In genomic region chr2:27664622-27665363, GRCh38 we compare ENCODE assay signal across 10 cellular contexts. TPM values are rescaled to one million over a fixed set of nuclear protein-coding genes. Genes with fewer than 3 reads are reported as not detected.
DNase-seq lines count a peak whose midpoint lies in the region; ATAC-seq, FAIRE-seq and TF ChIP-seq lines count a peak whose summit lies in the region.
"Had no signal": no experiment of that assay in that cellular context is flagged by ENCODE, and none has a peak within 500 bp of the region (broad histone marks: within the 10 kb centered on the region; RNA-seq: fewer than 3 reads in every experiment).

No MANE protein-coding gene starts in this region.

- peak overlapping the region; percentile 86 for H3K4me2 ChIP-seq in astrocyte (ENCODE audit: low read length)

- TF ChIP-seq EP300 in upper lobe of left lung (IDR thresholded peaks at IDR 0.05): no peak

- no peak for TF ChIP-seq CTCF in cardiac muscle cell (IDR thresholded peaks at IDR 0.05; ENCODE audit: low read depth, low read length)
- no peak for TF ChIP-seq CTCF in astrocyte (IDR thresholded peaks at IDR 0.05; ENCODE audit: insufficient read depth, low read depth, low read length)
- no peak for TF ChIP-seq CTCF in lung (IDR thresholded peaks at IDR 0.05; ENCODE audit: control extremely low read depth, extremely low read depth)
- no peak for TF ChIP-seq CTCF in upper lobe of left lung (IDR thresholded peaks at IDR 0.05)
- no peak for TF ChIP-seq CTCF in D721Med (IDR thresholded peaks at IDR 0.05; ENCODE audit: insufficient read depth, missing control alignments)

- peaks cover 55% of the 10 kb centered on the region for H3K79me2 ChIP-seq in astrocyte (ENCODE audit: insufficient read depth, low read length)

- FAIRE-seq in astrocyte (lab: Jason Lieb, UNC): no peak
- FAIRE-seq in D721Med (lab: Jason Lieb, UNC): no peak
- FAIRE-seq: G401.6 had no signal

- peaks cover 18% of the 10 kb centered on the region for H3K4me1 Mint-ChIP-seq in astrocyte (ENCODE audit: low read depth, unreplicated experiment)

- no peaks in the 10 kb centered on the region for H3K36me3 Mint-ChIP-seq in astrocyte (ENCODE audit: low read depth, unreplicated experiment)

- H3K9me3 Mint-ChIP-seq in astrocyte (ENCODE audit: unreplicated experiment): no peaks in the 10 kb centered on the region

- peaks cover 36% of the 10 kb centered on the region for H3K36me3 ChIP-seq in cardiac muscle cell
- H3K36me3 ChIP-seq in astrocyte (ENCODE audit: insufficient read depth, low read length): peaks cover 19% of the 10 kb centered on the region
- H3K36me3 ChIP-seq in lung (ENCODE audit: control insufficient read depth in 2 of 2, insufficient read depth in 2 of 2, low read length in 2 of 2): peaks cover 14 to 18% of the 10 kb centered on the region in 2 donors
- peaks cover 13 to 49% (median 36%) of the 10 kb centered on the region in 4 donors for H3K36me3 ChIP-seq in upper lobe of left lung

- H3K4me1 ChIP-seq in cardiac muscle cell (ENCODE audit: low read depth): peaks cover 19% of the 10 kb centered on the region
- peaks cover 23% of the 10 kb centered on the region for H3K4me1 ChIP-seq in astrocyte (ENCODE audit: insufficient read depth, low read length)
- peaks cover 4 to 11% of the 10 kb centered on the region in 2 donors for H3K4me1 ChIP-seq in lung (ENCODE audit: control insufficient read depth in 2 of 2, insufficient read depth in 2 of 2, low read length in 2 of 2)
- peaks cover 23 to 35% (median 29%) of the 10 kb centered on the region in 4 donors for H3K4me1 ChIP-seq in upper lobe of left lung

- TF ChIP-seq POLR2A in upper lobe of left lung (IDR thresholded peaks at IDR 0.05): no peak

- no peak overlapping the region for H3K27ac Mint-ChIP-seq in astrocyte (ENCODE audit: unreplicated experiment)

- intact Hi-C loops in left ventricle myocardium superior (cut with micrococcal nuclease): no loop called here

- ATAC-seq in left ventricle myocardium superior: no peak
- ATAC-seq in lung (ENCODE audit: insufficient read depth, low FRiP score): no peak
- no peak for ATAC-seq in upper lobe of left lung (ENCODE audit: low FRiP score in 2 of 2)

- H3K27me3 ChIP-seq in cardiac muscle cell: no peaks in the 10 kb centered on the region
- no peaks in the 10 kb centered on the region for H3K27me3 ChIP-seq in astrocyte (ENCODE audit: insufficient read depth, low read length)
- H3K27me3 ChIP-seq in lung (ENCODE audit: control insufficient read depth, insufficient read depth): no peaks in the 10 kb centered on the region
- H3K27me3 ChIP-seq in upper lobe of left lung: no peaks in the 10 kb centered on the region

- H2AFZ ChIP-seq in astrocyte (ENCODE audit: low read depth, low read length): peak overlapping the region; percentile 97

- H3K27me3 Mint-ChIP-seq in astrocyte (ENCODE audit: low read depth, unreplicated experiment): no peaks in the 10 kb centered on the region

- H3K9me3 ChIP-seq in cardiac muscle cell (ENCODE audit: low read depth) (no peaks in the 10 kb centered on the region), astrocyte (ENCODE audit: insufficient read depth, low read depth, low read length) (no peaks in the 10 kb centered on the region), lung (ENCODE audit: control insufficient read depth in 2 of 2, insufficient read depth in 1 of 2, low read length in 1 of 2) (no peaks in the 10 kb centered on the region), upper lobe of left lung (no peaks in the 10 kb centered on the region)

- no peaks in the 10 kb centered on the region for H4K20me1 ChIP-seq in astrocyte (ENCODE audit: insufficient read depth, low read length)

- no peak for DNase-seq in cardiac muscle cell (ENCODE audit: low read depth in 1 of 2, low spot score in 1 of 2)
- no peak for DNase-seq in left ventricle myocardium superior
- no peak for DNase-seq in astrocyte (ENCODE audit: low read depth)
- no peak for DNase-seq in lung (ENCODE audit: low spot score)
- DNase-seq in upper lobe of left lung: no peak
- DNase-seq in activated gamma-delta T cell treated with Interleukin-2 at 50 U/mL for 16 hours: no peak
- DNase-seq in D721Med (ENCODE audit: insufficient read length, low spot score): no peak
- DNase-seq in NCI-H146 (lab: John Stamatoyannopoulos, UW): no peak
- DNase-seq: NCI-H1694 treated with DMSO at 0.1 percent for 48 hours had no signal

- 77 to 79% methylated on average over 16 of the region's 16 CpGs for WGBS in lung, 2 donors
- 84 to 86% methylated on average over 16 of the region's 16 CpGs for WGBS in upper lobe of left lung, 2 donors

- peak overlapping the region; percentile 87 for H3K4me3 ChIP-seq in cardiac muscle cell
- peak overlapping the region; percentile 80 for H3K4me3 ChIP-seq in astrocyte (ENCODE audit: insufficient read depth, low read depth, low read length)
- H3K4me3 ChIP-seq in lung: peak overlapping the region; percentile 90
- H3K4me3 ChIP-seq in upper lobe of left lung: peak overlapping the region; percentile 82 to 96 (median 84)

- H3K9ac ChIP-seq in astrocyte (ENCODE audit: low read length): peak overlapping the region; percentile 97

- peak overlapping the region; percentile 100 for H3K4me3 Mint-ChIP-seq in astrocyte (ENCODE audit: unreplicated experiment)

- H3K27ac ChIP-seq in cardiac muscle cell (no peak overlapping the region), astrocyte (ENCODE audit: low read depth, low read length) (peak overlapping the region; percentile 95), lung (ENCODE audit: low read depth in 1 of 2, low read length in 1 of 2) (peak overlapping the region in 1 of 2 donors; percentile 96), upper lobe of left lung (peak overlapping the region in 1 of 4 donors; percentile 94)

RNA-seq across cellular contexts. Expression of gene SLC4A1AP, which starts 1.1 kb away (rescaled TPM):
- total RNA-seq in cardiac muscle cell: 30.2 and 34.8 TPM in 2 replicates
- polyA plus RNA-seq in cardiac muscle cell: 35.9 and 40.3 TPM in 2 replicates
- 19.2 TPM for total RNA-seq in left ventricle myocardium superior
- 20.9 and 21.3 TPM in 2 replicates for total RNA-seq in astrocyte
- total RNA-seq in lung: 10 to 100 TPM; 18.5 to 28.6 TPM
- 10 to 100 TPM; 14.0 to 17.2 TPM for polyA plus RNA-seq in lung
- 10 to 100 TPM; 15.8 to 44.0 (median 21.6) TPM for total RNA-seq in upper lobe of left lung

RNA-seq across cellular contexts. Expression of gene SUPT7L, which starts 1.4 kb away (rescaled TPM):
- total RNA-seq in cardiac muscle cell: 37.8 and 38.0 TPM in 2 replicates
- polyA plus RNA-seq in cardiac muscle cell: 34.3 and 38.3 TPM in 2 replicates
- total RNA-seq in left ventricle myocardium superior: 28.1 TPM
- total RNA-seq in astrocyte: 25.9 and 27.8 TPM in 2 replicates
- total RNA-seq in lung: 10 to 100 TPM; 29.7 to 40.0 TPM
- polyA plus RNA-seq in lung: 10 to 100 TPM; 22.0 to 23.8 TPM
- 10 to 100 TPM; 22.2 to 70.2 (median 25.0) TPM for total RNA-seq in upper lobe of left lung

RNA-seq across cellular contexts. Expression of gene GPN1, which starts 35.9 kb away (rescaled TPM):
- total RNA-seq in cardiac muscle cell (24.1 and 30.0 TPM in 2 replicates), left ventricle myocardium superior (20.1 TPM), astrocyte (54.4 and 63.9 TPM in 2 replicates), lung (10 to 100 TPM; 25.0 to 30.7 TPM), upper lobe of left lung (10 to 100 TPM in 5 of 6 donors, 1 to 10 TPM in 1; 9.3 to 31.2 (median 21.6) TPM)
- polyA plus RNA-seq in cardiac muscle cell (51.6 and 52.5 TPM in 2 replicates), lung (10 to 100 TPM; 16.4 to 29.7 TPM)

RNA-seq across cellular contexts. Expression of gene CCDC121, which starts 36.0 kb away (rescaled TPM):
- total RNA-seq in cardiac muscle cell (4.2 and 6.1 TPM in 2 replicates), left ventricle myocardium superior (6.5 TPM), astrocyte (1.2 and 1.6 TPM in 2 replicates), lung (10 to 100 TPM in 1 of 2 donors, 1 to 10 TPM in 1; 4.8 to 12.8 TPM), upper lobe of left lung (1 to 10 TPM; 1.3 to 7.3 (median 3.6) TPM)
- polyA plus RNA-seq in cardiac muscle cell (5.1 and 6.1 TPM in 2 replicates), lung (1 to 10 TPM; 1.8 to 2.2 TPM)
